ENCODE assay signal across 2 cellular contexts in the genomic region with DNA sequence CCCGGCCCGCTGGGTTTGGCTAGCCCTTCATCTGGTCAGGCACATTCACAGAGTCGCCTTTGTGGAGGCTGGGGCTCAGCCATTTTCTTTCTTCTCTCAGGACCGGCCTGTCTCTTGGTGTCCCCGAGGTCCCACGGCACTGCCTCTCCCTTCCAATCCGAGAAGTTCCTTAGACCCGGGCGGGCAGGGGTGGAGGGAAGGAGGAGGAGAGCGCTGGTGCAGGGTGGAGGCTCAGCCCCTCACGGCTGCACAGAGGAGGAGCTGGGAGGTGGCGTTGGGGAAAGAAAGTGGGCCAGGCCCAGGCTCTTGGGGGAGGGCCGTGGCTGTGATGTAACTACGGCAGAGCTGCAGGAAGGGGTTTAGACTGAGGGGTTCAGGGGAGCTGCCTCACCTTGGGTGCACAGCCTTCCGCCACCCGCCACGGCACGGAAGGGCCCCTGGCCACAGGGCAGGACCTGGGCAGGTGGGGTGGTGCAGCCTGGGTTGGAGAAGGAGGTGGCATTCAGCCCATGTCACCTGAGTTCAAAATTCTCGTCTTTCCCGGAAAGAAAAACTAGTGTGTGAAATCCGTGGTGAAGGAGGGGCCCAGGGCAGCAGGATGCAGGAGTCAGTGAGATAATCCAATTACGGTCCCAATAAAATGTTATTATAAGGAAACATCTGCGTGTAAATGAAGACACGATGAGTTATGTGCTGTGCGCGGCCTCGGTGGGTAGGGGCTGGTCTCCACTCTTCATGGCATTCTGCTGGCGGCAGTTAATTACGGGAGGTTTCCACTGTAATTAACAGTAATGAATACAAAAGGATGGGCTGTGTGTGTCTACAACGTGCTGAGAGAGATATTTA.
TF ChIP-seq lines count a peak whose summit lies in the region.

No MANE protein-coding gene starts in this region.

TF ChIP-seq in SK-N-SH, 30 proteins besides CTCF, POLR2A, EP300 and RAD21 (continued from another document):
- TF ChIP-seq FOSL2 (IDR thresholded peaks at IDR 0.05; ENCODE audit: borderline replicate concordance, low read depth) (no peak), TCF12 (IDR thresholded peaks at IDR 0.05) (no peak), USF1 (IDR thresholded peaks at IDR 0.05; ENCODE audit: borderline replicate concordance, low read depth) (no peak), NRF1 (IDR thresholded peaks at IDR 0.05; ENCODE audit: low read depth, low read length) (no peak), RCOR1 (IDR thresholded peaks at IDR 0.05; ENCODE audit: low read length) (no peak; the same call in 1 of the 2 replicates), USF2 (IDR thresholded peaks at IDR 0.05; ENCODE audit: borderline replicate concordance, low read depth, low read length) (no peak), CHD2 (IDR thresholded peaks at IDR 0.05; ENCODE audit: low read length, partially characterized antibody) (no peak)
- TF ChIP-seq, protein P1, sequence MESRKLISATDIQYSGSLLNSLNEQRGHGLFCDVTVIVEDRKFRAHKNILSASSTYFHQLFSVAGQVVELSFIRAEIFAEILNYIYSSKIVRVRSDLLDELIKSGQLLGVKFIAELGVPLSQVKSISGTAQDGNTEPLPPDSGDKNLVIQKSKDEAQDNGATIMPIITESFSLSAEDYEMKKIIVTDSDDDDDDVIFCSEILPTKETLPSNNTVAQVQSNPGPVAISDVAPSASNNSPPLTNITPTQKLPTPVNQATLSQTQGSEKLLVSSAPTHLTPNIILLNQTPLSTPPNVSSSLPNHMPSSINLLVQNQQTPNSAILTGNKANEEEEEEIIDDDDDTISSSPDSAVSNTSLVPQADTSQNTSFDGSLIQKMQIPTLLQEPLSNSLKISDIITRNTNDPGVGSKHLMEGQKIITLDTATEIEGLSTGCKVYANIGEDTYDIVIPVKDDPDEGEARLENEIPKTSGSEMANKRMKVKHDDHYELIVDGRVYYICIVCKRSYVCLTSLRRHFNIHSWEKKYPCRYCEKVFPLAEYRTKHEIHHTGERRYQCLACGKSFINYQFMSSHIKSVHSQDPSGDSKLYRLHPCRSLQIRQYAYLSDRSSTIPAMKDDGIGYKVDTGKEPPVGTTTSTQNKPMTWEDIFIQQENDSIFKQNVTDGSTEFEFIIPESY (IDR thresholded peaks at IDR 0.05; ENCODE audit: borderline replicate concordance, low read depth), result no peak

TF ChIP-seq in SK-N-SH treated with all-trans-retinoic acid at 6 μM for 48 hours, 23 proteins besides CTCF, POLR2A, EP300 and RAD21 (continued from another document):
- TF ChIP-seq, protein P2, sequence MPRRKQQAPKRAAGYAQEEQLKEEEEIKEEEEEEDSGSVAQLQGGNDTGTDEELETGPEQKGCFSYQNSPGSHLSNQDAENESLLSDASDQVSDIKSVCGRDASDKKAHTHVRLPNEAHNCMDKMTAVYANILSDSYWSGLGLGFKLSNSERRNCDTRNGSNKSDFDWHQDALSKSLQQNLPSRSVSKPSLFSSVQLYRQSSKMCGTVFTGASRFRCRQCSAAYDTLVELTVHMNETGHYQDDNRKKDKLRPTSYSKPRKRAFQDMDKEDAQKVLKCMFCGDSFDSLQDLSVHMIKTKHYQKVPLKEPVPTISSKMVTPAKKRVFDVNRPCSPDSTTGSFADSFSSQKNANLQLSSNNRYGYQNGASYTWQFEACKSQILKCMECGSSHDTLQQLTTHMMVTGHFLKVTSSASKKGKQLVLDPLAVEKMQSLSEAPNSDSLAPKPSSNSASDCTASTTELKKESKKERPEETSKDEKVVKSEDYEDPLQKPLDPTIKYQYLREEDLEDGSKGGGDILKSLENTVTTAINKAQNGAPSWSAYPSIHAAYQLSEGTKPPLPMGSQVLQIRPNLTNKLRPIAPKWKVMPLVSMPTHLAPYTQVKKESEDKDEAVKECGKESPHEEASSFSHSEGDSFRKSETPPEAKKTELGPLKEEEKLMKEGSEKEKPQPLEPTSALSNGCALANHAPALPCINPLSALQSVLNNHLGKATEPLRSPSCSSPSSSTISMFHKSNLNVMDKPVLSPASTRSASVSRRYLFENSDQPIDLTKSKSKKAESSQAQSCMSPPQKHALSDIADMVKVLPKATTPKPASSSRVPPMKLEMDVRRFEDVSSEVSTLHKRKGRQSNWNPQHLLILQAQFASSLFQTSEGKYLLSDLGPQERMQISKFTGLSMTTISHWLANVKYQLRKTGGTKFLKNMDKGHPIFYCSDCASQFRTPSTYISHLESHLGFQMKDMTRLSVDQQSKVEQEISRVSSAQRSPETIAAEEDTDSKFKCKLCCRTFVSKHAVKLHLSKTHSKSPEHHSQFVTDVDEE (CRISPR knock-in tag; IDR thresholded peaks at IDR 0.05), result no peak
- TF ChIP-seq ZNF70 (CRISPR knock-in tag; IDR thresholded peaks at IDR 0.05) (no peak), ZC3H10 (CRISPR knock-in tag; IDR thresholded peaks at IDR 0.05) (no peak)
